Comparison of ENCODE assay signal across 8 cellular contexts in genomic region chr2:17752892-17753802, GRCh38. TPM values are rescaled to one million over a fixed set of nuclear protein-coding genes. Genes with fewer than 3 reads are reported as not detected.
DNase-seq lines count a peak whose midpoint lies in the region; ATAC-seq and TF ChIP-seq lines count a peak whose summit lies in the region.

No MANE protein-coding gene starts in this region.

- no peaks in the 10 kb centered on the region for H3K27me3 ChIP-seq in subcutaneous abdominal adipose tissue (ENCODE audit: control insufficient read depth in 5 of 5, insufficient read depth in 4 of 5, low read length in 5 of 5)

- peak overlapping the region; percentile 84 for H3K4me3 ChIP-seq in NB4 (ENCODE audit: low read depth, low read length)
- H3K4me3 ChIP-seq in subcutaneous abdominal adipose tissue (ENCODE audit: low read depth in 1 of 5, low read length in 5 of 5), result peak overlapping the region; percentile 82 to 95 (median 86)

- peak overlapping the region; percentile 93 for H3K27ac Mint-ChIP-seq in HFFc6
- H3K27ac Mint-ChIP-seq in endothelial cell (ENCODE audit: unreplicated experiment), result peak overlapping the region; percentile 95

- TF ChIP-seq CTCF in GM10266 (IDR thresholded peaks at IDR 0.05; ENCODE audit: control insufficient read depth, insufficient read depth, low read depth, missing control alignments), result no peak
- no peak for TF ChIP-seq CTCF in HFFc6 (IDR thresholded peaks at IDR 0.05)
- TF ChIP-seq CTCF in NB4 (IDR thresholded peaks at IDR 0.05; ENCODE audit: low read depth, low read length), result no peak
- no peak for TF ChIP-seq CTCF in endothelial cell (IDR thresholded peaks at IDR 0.05; ENCODE audit: unreplicated experiment)

- H3K4me1 ChIP-seq in subcutaneous abdominal adipose tissue (ENCODE audit: control insufficient read depth in 5 of 5, insufficient read depth in 5 of 5, low read length in 5 of 5), result peaks cover 1 to 22% (median 17%) of the 10 kb centered on the region in 5 donors

- H3K27me3 Mint-ChIP-seq in HFFc6 (ENCODE audit: insufficient read depth), result no peaks in the 10 kb centered on the region
- H3K27me3 Mint-ChIP-seq in endothelial cell (ENCODE audit: unreplicated experiment), result peaks cover 5% of the 10 kb centered on the region

- H3K9me3 ChIP-seq in subcutaneous abdominal adipose tissue (ENCODE audit: control insufficient read depth in 5 of 5, low read length in 5 of 5), result no peaks in the 10 kb centered on the region

- no peaks in the 10 kb centered on the region for H3K36me3 ChIP-seq in subcutaneous abdominal adipose tissue (ENCODE audit: control insufficient read depth in 5 of 5, insufficient read depth in 5 of 5, low read length in 5 of 5)

- H3K9ac ChIP-seq in subcutaneous abdominal adipose tissue (ENCODE audit: low read length in 5 of 5), result peak overlapping the region; percentile 82 to 99 (median 96)

- ATAC-seq in activated CD4-positive, CD25-positive, alpha-beta regulatory T cell treated with anti-CD3 and anti-CD28 coated beads, Interleukin-2, amount 50 U/mL, for 24 hours, result peak; percentile 42 to 52

- H3K4me1 Mint-ChIP-seq in HFFc6 (ENCODE audit: low read depth) (peaks cover 68% of the 10 kb centered on the region), endothelial cell (ENCODE audit: unreplicated experiment) (peaks cover 18% of the 10 kb centered on the region)

- DNase-seq in ACHN, result peak; percentile 40
- peak; percentile 48 for DNase-seq in GM10266 (ENCODE audit: extremely low spot score)
- no peak for DNase-seq in HFFc6
- DNase-seq in NB4 (ENCODE audit: low read depth), result peak; percentile 79
- DNase-seq in endothelial cell (ENCODE audit: low spot score), result peak; percentile 60
- DNase-seq in mucosa of gallbladder (ENCODE audit: low spot score), result peak; percentile 10

- in situ Hi-C loops in ACHN (cut with HindIII; ENCODE audit: low pct_ligation_motif_present, low pct_unique_long_range_greater_than_20kb, low sequenced_read_pairs), result no loop called here

- peak; percentile 47 for TF ChIP-seq POLR2A in NB4 (IDR thresholded peaks at IDR 0.05; ENCODE audit: extremely low read depth, insufficient read length)

- H3K4me3 Mint-ChIP-seq in HFFc6 (peak overlapping the region; percentile 93), endothelial cell (ENCODE audit: unreplicated experiment) (peak overlapping the region; percentile 97)

- peaks cover 4% of the 10 kb centered on the region; the same call in 1 of the 2 replicates for H3K36me3 Mint-ChIP-seq in HFFc6 (ENCODE audit: low read depth)
- H3K36me3 Mint-ChIP-seq in endothelial cell (ENCODE audit: low read depth, unreplicated experiment), result peaks cover 7% of the 10 kb centered on the region

- peak overlapping the region; percentile 95 for H3K27ac ChIP-seq in subcutaneous abdominal adipose tissue (ENCODE audit: low read depth, low read length)

- H3K9me3 Mint-ChIP-seq in HFFc6, result no peaks in the 10 kb centered on the region
- no peaks in the 10 kb centered on the region for H3K9me3 Mint-ChIP-seq in endothelial cell (ENCODE audit: unreplicated experiment)

RNA-seq across cellular contexts. Expression of gene SMC6, which starts 0.5 kb away (rescaled TPM):
- total RNA-seq in HFFc6 (2021; fragmentation: NEBNext Ultra II Directional; extraction: Animal tissue kit (Norgen Biotek cat#: 25700)), result 10 to 100 TPM; 13.4 to 17.6 (median 16.6) TPM
- 28.8 TPM for total RNA-seq in endothelial cell (ENCODE audit: unreplicated experiment)
- total RNA-seq in mucosa of gallbladder, result 13.9 TPM

RNA-seq across cellular contexts. Expression of gene GEN1, which starts 0.8 kb away (rescaled TPM):
- 10 to 100 TPM in 5 of 6 experiments, 1 to 10 TPM in 1; 9.8 to 16.5 (median 13.1) TPM for total RNA-seq in HFFc6 (2021; fragmentation: NEBNext Ultra II Directional; extraction: Animal tissue kit (Norgen Biotek cat#: 25700))
- total RNA-seq in endothelial cell (ENCODE audit: unreplicated experiment) (12.3 TPM), mucosa of gallbladder (8.6 TPM)
